In the genomic region with DNA sequence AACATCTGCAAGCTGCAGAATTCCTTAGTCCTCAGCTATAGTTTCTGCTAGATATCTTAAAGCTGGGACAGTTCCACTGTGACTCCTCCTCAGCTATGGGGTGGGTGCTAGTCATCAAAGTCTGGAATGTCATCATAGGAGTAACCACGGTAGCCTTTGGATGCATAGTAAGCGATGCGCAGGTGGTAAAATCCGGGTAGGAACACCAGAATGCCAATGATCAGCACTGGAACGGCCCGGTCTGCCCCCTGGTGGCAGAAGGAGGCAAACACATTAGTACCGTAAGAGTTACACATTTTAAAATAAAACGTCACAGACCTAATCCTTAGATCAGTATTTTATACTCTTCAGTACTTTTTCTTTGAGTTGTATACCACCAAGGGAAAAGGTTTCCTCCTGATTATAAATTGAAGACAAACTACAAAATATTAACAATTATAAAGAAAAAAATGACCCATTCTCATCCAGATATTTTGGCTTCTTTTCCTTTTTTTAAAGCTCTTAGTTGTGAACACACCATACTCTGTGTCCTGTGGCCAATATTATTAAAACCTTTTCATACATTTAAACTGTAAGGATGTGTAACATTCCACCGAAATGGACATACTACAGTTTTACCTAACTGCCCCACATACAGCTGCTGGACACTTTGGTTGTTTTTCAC, we compare ENCODE assay signal across 1 cellular context.
TF ChIP-seq lines count a peak whose summit lies in the region.

No MANE protein-coding gene starts in this region.

TF ChIP-seq in HepG2, 621 proteins besides CTCF, POLR2A, EP300 and RAD21 (continued from another document and continues in another):
- TF ChIP-seq, protein P1, sequence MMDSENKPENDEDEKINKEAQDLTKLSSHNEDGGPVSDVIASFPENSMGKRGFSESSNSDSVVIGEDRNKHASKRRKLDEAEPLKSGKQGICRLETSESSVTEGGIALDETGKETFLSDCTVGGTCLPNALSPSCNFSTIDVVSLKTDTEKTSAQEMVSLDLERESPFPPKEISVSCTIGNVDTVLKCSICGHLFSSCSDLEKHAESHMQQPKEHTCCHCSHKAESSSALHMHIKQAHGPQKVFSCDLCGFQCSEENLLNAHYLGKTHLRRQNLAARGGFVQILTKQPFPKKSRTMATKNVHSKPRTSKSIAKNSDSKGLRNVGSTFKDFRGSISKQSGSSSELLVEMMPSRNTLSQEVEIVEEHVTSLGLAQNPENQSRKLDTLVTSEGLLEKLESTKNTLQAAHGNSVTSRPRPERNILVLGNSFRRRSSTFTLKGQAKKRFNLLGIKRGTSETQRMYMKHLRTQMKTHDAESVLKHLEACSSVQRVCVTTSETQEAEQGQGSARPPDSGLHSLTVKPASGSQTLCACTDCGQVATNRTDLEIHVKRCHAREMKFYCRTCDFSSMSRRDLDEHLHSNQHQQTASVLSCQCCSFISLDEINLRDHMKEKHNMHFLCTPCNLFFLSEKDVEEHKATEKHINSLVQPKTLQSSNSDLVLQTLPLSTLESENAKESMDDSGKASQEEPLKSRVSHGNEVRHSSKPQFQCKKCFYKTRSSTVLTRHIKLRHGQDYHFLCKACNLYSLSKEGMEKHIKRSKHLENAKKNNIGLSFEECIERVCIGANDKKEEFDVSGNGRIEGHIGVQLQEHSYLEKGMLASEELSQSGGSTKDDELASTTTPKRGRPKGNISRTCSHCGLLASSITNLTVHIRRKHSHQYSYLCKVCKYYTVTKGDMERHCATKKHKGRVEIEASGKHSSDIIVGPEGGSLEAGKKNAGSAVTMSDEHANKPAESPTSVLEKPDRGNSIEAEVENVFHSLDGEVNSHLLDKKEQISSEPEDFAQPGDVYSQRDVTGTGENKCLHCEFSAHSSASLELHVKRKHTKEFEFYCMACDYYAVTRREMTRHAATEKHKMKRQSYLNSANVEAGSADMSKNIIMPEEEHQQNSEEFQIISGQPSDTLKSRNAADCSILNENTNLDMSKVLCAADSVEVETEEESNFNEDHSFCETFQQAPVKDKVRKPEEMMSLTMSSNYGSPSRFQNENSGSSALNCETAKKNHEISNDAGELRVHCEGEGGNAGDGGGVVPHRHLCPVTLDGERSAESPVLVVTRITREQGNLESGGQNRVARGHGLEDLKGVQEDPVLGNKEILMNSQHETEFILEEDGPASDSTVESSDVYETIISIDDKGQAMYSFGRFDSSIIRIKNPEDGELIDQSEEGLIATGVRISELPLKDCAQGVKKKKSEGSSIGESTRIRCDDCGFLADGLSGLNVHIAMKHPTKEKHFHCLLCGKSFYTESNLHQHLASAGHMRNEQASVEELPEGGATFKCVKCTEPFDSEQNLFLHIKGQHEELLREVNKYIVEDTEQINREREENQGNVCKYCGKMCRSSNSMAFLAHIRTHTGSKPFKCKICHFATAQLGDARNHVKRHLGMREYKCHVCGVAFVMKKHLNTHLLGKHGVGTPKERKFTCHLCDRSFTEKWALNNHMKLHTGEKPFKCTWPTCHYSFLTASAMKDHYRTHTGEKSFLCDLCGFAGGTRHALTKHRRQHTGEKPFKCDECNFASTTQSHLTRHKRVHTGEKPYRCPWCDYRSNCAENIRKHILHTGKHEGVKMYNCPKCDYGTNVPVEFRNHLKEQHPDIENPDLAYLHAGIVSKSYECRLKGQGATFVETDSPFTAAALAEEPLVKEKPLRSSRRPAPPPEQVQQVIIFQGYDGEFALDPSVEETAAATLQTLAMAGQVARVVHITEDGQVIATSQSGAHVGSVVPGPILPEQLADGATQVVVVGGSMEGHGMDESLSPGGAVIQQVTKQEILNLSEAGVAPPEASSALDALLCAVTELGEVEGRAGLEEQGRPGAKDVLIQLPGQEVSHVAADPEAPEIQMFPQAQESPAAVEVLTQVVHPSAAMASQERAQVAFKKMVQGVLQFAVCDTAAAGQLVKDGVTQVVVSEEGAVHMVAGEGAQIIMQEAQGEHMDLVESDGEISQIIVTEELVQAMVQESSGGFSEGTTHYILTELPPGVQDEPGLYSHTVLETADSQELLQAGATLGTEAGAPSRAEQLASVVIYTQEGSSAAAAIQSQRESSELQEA (CRISPR knock-in tag; IDR thresholded peaks at IDR 0.05; ENCODE audit: not compliant biosample characterization): no peak
- TF ChIP-seq TGIF2 (CRISPR knock-in tag; IDR thresholded peaks at IDR 0.05): no peak
- no peak for TF ChIP-seq DR1 (CRISPR knock-in tag; IDR thresholded peaks at IDR 0.05)
- TF ChIP-seq GATAD2A (CRISPR knock-in tag; IDR thresholded peaks at IDR 0.05): 0 out of 2 replicates have a peak, but pooled peaks have one; percentile 45
- no peak for TF ChIP-seq NFIB (CRISPR knock-in tag; IDR thresholded peaks at IDR 0.05; ENCODE audit: borderline replicate concordance)
- TF ChIP-seq, protein P2, sequence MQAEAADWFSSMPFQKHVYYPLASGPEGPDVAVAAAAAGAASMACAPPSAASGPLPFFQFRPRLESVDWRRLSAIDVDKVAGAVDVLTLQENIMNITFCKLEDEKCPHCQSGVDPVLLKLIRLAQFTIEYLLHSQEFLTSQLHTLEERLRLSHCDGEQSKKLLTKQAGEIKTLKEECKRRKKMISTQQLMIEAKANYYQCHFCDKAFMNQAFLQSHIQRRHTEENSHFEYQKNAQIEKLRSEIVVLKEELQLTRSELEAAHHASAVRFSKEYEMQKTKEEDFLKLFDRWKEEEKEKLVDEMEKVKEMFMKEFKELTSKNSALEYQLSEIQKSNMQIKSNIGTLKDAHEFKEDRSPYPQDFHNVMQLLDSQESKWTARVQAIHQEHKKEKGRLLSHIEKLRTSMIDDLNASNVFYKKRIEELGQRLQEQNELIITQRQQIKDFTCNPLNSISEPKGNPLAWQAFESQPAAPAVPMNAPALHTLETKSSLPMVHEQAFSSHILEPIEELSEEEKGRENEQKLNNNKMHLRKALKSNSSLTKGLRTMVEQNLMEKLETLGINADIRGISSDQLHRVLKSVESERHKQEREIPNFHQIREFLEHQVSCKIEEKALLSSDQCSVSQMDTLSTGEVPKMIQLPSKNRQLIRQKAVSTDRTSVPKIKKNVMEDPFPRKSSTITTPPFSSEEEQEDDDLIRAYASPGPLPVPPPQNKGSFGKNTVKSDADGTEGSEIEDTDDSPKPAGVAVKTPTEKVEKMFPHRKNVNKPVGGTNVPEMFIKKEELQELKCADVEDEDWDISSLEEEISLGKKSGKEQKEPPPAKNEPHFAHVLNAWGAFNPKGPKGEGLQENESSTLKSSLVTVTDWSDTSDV (CRISPR knock-in tag; IDR thresholded peaks at IDR 0.05): no peak
- TF ChIP-seq, protein P3, sequence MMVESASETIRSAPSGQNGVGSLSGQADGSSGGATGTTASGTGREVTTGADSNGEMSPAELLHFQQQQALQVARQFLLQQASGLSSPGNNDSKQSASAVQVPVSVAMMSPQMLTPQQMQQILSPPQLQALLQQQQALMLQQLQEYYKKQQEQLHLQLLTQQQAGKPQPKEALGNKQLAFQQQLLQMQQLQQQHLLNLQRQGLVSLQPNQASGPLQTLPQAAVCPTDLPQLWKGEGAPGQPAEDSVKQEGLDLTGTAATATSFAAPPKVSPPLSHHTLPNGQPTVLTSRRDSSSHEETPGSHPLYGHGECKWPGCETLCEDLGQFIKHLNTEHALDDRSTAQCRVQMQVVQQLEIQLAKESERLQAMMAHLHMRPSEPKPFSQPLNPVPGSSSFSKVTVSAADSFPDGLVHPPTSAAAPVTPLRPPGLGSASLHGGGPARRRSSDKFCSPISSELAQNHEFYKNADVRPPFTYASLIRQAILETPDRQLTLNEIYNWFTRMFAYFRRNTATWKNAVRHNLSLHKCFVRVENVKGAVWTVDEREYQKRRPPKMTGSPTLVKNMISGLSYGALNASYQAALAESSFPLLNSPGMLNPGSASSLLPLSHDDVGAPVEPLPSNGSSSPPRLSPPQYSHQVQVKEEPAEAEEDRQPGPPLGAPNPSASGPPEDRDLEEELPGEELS (CRISPR knock-in tag; IDR thresholded peaks at IDR 0.05): no peak
- no peak for TF ChIP-seq ZNF143 (CRISPR knock-in tag; IDR thresholded peaks at IDR 0.05)
- TF ChIP-seq FOXP1 (IDR thresholded peaks at IDR 0.05): no peak
- no peak for TF ChIP-seq FOXP1 (CRISPR knock-in tag; IDR thresholded peaks at IDR 0.05)
- TF ChIP-seq, protein P4, sequence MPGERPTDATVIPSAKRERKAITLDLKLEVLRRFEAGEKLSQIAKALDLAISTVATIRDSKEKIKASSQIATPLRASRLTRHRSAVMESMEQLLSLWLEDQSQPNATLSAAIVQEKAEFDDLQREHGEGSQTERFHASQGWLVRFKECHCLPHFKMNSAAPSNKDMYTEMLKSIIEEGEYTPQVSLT (CRISPR knock-in tag; IDR thresholded peaks at IDR 0.05; ENCODE audit: borderline replicate concordance, low read depth): no peak; the same call in 1 of the 2 replicates
- no peak for TF ChIP-seq MTF2 (CRISPR knock-in tag; IDR thresholded peaks at IDR 0.05; ENCODE audit: borderline replicate concordance)
- no peak for TF ChIP-seq GFI1 (CRISPR knock-in tag; IDR thresholded peaks at IDR 0.05; ENCODE audit: borderline replicate concordance)
- no peak for TF ChIP-seq TOPORS (CRISPR knock-in tag; IDR thresholded peaks at IDR 0.05)
- TF ChIP-seq, protein P5, sequence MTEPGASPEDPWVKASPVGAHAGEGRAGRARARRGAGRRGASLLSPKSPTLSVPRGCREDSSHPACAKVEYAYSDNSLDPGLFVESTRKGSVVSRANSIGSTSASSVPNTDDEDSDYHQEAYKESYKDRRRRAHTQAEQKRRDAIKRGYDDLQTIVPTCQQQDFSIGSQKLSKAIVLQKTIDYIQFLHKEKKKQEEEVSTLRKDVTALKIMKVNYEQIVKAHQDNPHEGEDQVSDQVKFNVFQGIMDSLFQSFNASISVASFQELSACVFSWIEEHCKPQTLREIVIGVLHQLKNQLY (CRISPR knock-in tag; IDR thresholded peaks at IDR 0.05): no peak
- TF ChIP-seq, protein P6, sequence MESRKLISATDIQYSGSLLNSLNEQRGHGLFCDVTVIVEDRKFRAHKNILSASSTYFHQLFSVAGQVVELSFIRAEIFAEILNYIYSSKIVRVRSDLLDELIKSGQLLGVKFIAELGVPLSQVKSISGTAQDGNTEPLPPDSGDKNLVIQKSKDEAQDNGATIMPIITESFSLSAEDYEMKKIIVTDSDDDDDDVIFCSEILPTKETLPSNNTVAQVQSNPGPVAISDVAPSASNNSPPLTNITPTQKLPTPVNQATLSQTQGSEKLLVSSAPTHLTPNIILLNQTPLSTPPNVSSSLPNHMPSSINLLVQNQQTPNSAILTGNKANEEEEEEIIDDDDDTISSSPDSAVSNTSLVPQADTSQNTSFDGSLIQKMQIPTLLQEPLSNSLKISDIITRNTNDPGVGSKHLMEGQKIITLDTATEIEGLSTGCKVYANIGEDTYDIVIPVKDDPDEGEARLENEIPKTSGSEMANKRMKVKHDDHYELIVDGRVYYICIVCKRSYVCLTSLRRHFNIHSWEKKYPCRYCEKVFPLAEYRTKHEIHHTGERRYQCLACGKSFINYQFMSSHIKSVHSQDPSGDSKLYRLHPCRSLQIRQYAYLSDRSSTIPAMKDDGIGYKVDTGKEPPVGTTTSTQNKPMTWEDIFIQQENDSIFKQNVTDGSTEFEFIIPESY (CRISPR knock-in tag; IDR thresholded peaks at IDR 0.05): peak; percentile 70; the same call in 1 of the 2 replicates
- TF ChIP-seq RCOR2 (CRISPR knock-in tag; IDR thresholded peaks at IDR 0.05): no peak
- TF ChIP-seq HHEX (CRISPR knock-in tag; IDR thresholded peaks at IDR 0.05): no peak
- TF ChIP-seq U2AF2 (IDR thresholded peaks at IDR 0.05; ENCODE audit: low read depth, low read length): no peak
- TF ChIP-seq ZFP36L1 (CRISPR knock-in tag; IDR thresholded peaks at IDR 0.05): no peak
- TF ChIP-seq, protein P7, sequence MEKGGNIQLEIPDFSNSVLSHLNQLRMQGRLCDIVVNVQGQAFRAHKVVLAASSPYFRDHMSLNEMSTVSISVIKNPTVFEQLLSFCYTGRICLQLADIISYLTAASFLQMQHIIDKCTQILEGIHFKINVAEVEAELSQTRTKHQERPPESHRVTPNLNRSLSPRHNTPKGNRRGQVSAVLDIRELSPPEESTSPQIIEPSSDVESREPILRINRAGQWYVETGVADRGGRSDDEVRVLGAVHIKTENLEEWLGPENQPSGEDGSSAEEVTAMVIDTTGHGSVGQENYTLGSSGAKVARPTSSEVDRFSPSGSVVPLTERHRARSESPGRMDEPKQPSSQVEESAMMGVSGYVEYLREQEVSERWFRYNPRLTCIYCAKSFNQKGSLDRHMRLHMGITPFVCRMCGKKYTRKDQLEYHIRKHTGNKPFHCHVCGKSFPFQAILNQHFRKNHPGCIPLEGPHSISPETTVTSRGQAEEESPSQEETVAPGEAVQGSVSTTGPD (CRISPR knock-in tag; IDR thresholded peaks at IDR 0.05): no peak
- 0 out of 2 replicates have a peak, but pooled peaks have one; percentile 36 for TF ChIP-seq ZC3H13 (CRISPR knock-in tag; IDR thresholded peaks at IDR 0.05)
- TF ChIP-seq ADNP (CRISPR knock-in tag; IDR thresholded peaks at IDR 0.05): no peak
- TF ChIP-seq ZNF234 (CRISPR knock-in tag; conservative IDR thresholded peaks at IDR 0.05): no peak
- no peak for TF ChIP-seq BRD4 (CRISPR knock-in tag; IDR thresholded peaks at IDR 0.05)
- TF ChIP-seq RXRB (CRISPR knock-in tag; IDR thresholded peaks at IDR 0.05; ENCODE audit: borderline replicate concordance): no peak
- TF ChIP-seq, protein P8, sequence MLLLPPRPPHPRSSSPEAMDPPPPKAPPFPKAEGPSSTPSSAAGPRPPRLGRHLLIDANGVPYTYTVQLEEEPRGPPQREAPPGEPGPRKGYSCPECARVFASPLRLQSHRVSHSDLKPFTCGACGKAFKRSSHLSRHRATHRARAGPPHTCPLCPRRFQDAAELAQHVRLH (CRISPR knock-in tag; IDR thresholded peaks at IDR 0.05; ENCODE audit: borderline replicate concordance, low read depth): no peak
- TF ChIP-seq, protein P9, sequence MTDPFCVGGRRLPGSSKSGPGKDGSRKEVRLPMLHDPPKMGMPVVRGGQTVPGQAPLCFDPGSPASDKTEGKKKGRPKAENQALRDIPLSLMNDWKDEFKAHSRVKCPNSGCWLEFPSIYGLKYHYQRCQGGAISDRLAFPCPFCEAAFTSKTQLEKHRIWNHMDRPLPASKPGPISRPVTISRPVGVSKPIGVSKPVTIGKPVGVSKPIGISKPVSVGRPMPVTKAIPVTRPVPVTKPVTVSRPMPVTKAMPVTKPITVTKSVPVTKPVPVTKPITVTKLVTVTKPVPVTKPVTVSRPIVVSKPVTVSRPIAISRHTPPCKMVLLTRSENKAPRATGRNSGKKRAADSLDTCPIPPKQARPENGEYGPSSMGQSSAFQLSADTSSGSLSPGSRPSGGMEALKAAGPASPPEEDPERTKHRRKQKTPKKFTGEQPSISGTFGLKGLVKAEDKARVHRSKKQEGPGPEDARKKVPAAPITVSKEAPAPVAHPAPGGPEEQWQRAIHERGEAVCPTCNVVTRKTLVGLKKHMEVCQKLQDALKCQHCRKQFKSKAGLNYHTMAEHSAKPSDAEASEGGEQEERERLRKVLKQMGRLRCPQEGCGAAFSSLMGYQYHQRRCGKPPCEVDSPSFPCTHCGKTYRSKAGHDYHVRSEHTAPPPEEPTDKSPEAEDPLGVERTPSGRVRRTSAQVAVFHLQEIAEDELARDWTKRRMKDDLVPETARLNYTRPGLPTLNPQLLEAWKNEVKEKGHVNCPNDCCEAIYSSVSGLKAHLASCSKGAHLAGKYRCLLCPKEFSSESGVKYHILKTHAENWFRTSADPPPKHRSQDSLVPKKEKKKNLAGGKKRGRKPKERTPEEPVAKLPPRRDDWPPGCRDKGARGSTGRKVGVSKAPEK (CRISPR knock-in tag; IDR thresholded peaks at IDR 0.05; ENCODE audit: borderline replicate concordance): no peak
- TF ChIP-seq, protein P10, sequence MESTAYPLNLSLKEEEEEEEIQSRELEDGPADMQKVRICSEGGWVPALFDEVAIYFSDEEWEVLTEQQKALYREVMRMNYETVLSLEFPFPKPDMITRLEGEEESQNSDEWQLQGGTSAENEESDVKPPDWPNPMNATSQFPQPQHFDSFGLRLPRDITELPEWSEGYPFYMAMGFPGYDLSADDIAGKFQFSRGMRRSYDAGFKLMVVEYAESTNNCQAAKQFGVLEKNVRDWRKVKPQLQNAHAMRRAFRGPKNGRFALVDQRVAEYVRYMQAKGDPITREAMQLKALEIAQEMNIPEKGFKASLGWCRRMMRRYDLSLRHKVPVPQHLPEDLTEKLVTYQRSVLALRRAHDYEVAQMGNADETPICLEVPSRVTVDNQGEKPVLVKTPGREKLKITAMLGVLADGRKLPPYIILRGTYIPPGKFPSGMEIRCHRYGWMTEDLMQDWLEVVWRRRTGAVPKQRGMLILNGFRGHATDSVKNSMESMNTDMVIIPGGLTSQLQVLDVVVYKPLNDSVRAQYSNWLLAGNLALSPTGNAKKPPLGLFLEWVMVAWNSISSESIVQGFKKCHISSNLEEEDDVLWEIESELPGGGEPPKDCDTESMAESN (CRISPR knock-in tag; conservative IDR thresholded peaks at IDR 0.05): 0 out of 2 replicates have a peak, but pooled peaks have one; percentile 40
- no peak for TF ChIP-seq ZNF557 (CRISPR knock-in tag; IDR thresholded peaks at IDR 0.05)
